In the genomic region with DNA sequence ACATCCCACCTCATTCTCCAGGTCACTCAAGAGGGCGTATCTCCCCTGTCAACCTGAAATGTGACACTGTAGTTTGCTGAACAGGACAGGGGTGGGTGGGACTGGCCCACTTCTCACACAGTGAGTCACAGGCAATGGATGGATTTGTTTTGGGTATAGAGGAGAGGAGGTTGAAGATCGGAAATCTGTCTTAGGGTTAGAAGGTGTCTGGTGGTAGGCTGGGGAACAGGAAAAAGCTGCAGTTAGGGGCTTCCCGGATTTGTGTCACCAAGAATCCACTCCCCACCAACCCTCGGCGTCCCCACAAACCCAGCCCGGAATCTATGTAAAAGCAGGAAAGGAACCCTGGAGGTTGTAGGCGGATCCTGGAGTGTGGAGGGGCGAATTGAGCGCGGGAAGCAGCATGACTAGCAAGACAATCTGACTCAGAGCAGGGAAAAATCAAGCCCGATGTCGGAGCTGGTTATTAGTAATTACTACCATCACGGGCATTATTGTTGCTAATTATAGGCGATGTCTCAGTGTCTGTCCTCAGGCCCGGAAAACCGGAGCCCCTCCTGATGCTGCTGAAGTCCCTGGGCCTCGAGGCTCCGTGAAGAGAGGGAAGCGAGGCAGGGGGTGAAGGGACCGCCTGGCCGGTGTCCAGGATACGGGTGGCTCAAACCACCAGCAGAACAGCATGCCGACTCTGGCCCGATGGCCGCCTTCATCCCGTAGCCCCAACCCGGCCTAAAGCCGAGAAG, we compare ENCODE assay signal across 1 cellular context.
TF ChIP-seq lines count a peak whose summit lies in the region.

No MANE protein-coding gene starts in this region.

TF ChIP-seq in neural cell, 6 proteins besides CTCF, POLR2A, EP300 and RAD21 (continued from another document):
- TF ChIP-seq, protein P1, sequence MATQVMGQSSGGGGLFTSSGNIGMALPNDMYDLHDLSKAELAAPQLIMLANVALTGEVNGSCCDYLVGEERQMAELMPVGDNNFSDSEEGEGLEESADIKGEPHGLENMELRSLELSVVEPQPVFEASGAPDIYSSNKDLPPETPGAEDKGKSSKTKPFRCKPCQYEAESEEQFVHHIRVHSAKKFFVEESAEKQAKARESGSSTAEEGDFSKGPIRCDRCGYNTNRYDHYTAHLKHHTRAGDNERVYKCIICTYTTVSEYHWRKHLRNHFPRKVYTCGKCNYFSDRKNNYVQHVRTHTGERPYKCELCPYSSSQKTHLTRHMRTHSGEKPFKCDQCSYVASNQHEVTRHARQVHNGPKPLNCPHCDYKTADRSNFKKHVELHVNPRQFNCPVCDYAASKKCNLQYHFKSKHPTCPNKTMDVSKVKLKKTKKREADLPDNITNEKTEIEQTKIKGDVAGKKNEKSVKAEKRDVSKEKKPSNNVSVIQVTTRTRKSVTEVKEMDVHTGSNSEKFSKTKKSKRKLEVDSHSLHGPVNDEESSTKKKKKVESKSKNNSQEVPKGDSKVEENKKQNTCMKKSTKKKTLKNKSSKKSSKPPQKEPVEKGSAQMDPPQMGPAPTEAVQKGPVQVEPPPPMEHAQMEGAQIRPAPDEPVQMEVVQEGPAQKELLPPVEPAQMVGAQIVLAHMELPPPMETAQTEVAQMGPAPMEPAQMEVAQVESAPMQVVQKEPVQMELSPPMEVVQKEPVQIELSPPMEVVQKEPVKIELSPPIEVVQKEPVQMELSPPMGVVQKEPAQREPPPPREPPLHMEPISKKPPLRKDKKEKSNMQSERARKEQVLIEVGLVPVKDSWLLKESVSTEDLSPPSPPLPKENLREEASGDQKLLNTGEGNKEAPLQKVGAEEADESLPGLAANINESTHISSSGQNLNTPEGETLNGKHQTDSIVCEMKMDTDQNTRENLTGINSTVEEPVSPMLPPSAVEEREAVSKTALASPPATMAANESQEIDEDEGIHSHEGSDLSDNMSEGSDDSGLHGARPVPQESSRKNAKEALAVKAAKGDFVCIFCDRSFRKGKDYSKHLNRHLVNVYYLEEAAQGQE (IDR thresholded peaks at IDR 0.05; ENCODE audit: borderline replicate concordance) = no peak
- TF ChIP-seq MXI1 (conservative IDR thresholded peaks at IDR 0.05; ENCODE audit: poor library complexity, severe bottlenecking) = no peak
